ENCODE assay signal across 18 cellular contexts in the genomic region with DNA sequence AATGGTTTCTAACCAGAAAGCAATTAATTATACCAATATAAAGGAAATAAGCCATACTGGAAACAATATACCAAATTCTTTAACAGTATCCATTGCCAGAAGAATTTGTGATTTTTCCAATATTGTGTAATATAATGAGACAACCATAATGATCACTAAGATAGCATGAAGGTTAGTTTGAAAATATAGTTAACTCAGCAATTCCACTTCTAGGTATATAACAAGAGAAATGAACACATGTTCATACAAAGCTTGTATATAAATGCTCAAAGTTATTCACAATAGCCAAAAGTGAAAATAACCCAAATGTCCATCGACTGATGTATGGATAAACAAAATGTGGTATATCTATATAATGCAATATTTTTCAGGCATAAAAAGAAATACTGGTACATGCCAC.
DNase-seq lines count a peak whose midpoint lies in the region; ATAC-seq, FAIRE-seq and TF ChIP-seq lines count a peak whose summit lies in the region.
"Had no signal": no experiment of that assay in that cellular context is flagged by ENCODE, and none has a peak within 500 bp of the region (broad histone marks: within the 10 kb centered on the region; RNA-seq: fewer than 3 reads in every experiment).

No MANE protein-coding gene starts in this region.

- H3K4me2 ChIP-seq in A549: peak overlapping the region; percentile 40
- H3K4me2 ChIP-seq: BLaER1 had no signal

- H3K9me3 ChIP-seq in A549: no peaks in the 10 kb centered on the region
- H3K9me3 ChIP-seq in ascending aorta: no peaks in the 10 kb centered on the region
- no peaks in the 10 kb centered on the region for H3K9me3 ChIP-seq in heart left ventricle
- H3K9me3 ChIP-seq: BLaER1 had no signal

- DNase-seq in A549 (ENCODE audit: low read depth in 1 of 2, low spot score in 1 of 2): no peak
- no peak for DNase-seq in GM19239 (ENCODE audit: insufficient read length, low spot score)
- no peak for DNase-seq in mucosa of gallbladder (ENCODE audit: low spot score)
- DNase-seq in ascending aorta (ENCODE audit: low spot score in 2 of 2): no peak
- DNase-seq in heart left ventricle: no peak
- DNase-seq: 8988T; CD4-positive, alpha-beta T cell; CD8-positive, alpha-beta memory T cell; DMS53; DMS79 treated with DMSO at 0.1 percent for 48 hours; GF-D8; H7 had no signal

- TF ChIP-seq POLR2A in A549 (IDR thresholded peaks at IDR 0.05; ENCODE audit: low read length) (no peak), heart left ventricle (IDR thresholded peaks at IDR 0.05) (no peak)

- WGBS in A549 (ENCODE audit: missing lambda C conversion rate): 90% methylated on average over 1 of the region's 1 CpG
- WGBS in heart left ventricle, 4 donors: 98 to 100% (median 99%) methylated on average over 1 of the region's 1 CpG

- no peak for ATAC-seq in A549
- no peak for ATAC-seq in heart left ventricle

- H3K27ac ChIP-seq in A549 (no peak overlapping the region), VCaP (peak overlapping the region; percentile 24), ascending aorta (no peak overlapping the region), heart left ventricle (no peak overlapping the region)
- H3K27ac ChIP-seq: BLaER1, C4-2B had no signal

- no peak for TF ChIP-seq EP300 in A549 (IDR thresholded peaks at IDR 0.05)

- peaks cover 0 to 5% of the 10 kb centered on the region in 2 donors for H3K36me3 ChIP-seq in ascending aorta
- peaks cover 0 to 44% (median 17%) of the 10 kb centered on the region in 9 donors for H3K36me3 ChIP-seq in heart left ventricle

- H3K4me1 ChIP-seq in A549 (peaks cover 14% of the 10 kb centered on the region), ascending aorta (no peaks in the 10 kb centered on the region), heart left ventricle (no peaks in the 10 kb centered on the region)
- H3K4me1 ChIP-seq: BLaER1 had no signal

- FAIRE-seq in A549 (lab: Jason Lieb, UNC) (no peak), GM19239 (lab: Jason Lieb, UNC) (peak; percentile 40)
- FAIRE-seq: GM12891, GM18507, H1 had no signal

- POLR2A ChIA-PET in A549 (lab: Yijun Ruan, JAX): no interaction called here

- CTCF ChIA-PET in A549 (lab: Yijun Ruan, JAX): no interaction called here

- TF ChIP-seq RAD21 in A549 (conservative IDR thresholded peaks at IDR 0.05 in 1 of 2, IDR thresholded peaks at IDR 0.05 in 1 of 2): no peak

- TF ChIP-seq CTCF in A549 (IDR thresholded peaks at IDR 0.05) (no peak), VCaP (conservative IDR thresholded peaks at IDR 0.05) (no peak), ascending aorta (IDR thresholded peaks at IDR 0.05) (no peak), heart left ventricle (IDR thresholded peaks at IDR 0.05) (no peak)

- H3K27me3 ChIP-seq in ascending aorta (no peaks in the 10 kb centered on the region), heart left ventricle (no peaks in the 10 kb centered on the region)
- H3K27me3 ChIP-seq: BLaER1 had no signal

- intact Hi-C loops in ascending aorta (cut with DNase I) (no loop called here), heart left ventricle (cut with DNase I) (no loop called here)

- H3K4me3 ChIP-seq in A549 (no peak overlapping the region), ascending aorta (no peak overlapping the region), heart left ventricle (no peak overlapping the region)
- H3K4me3 ChIP-seq: BLaER1 had no signal

TF ChIP-seq in A549, 52 proteins besides CTCF, POLR2A, EP300 and RAD21:
- TF ChIP-seq JUN (IDR thresholded peaks at IDR 0.05): no peak
- no peak for TF ChIP-seq CHD4 (IDR thresholded peaks at IDR 0.05; ENCODE audit: borderline replicate concordance)
- TF ChIP-seq ZNF302 (CRISPR knock-in tag; IDR thresholded peaks at IDR 0.05): no peak
- TF ChIP-seq, protein P1, sequence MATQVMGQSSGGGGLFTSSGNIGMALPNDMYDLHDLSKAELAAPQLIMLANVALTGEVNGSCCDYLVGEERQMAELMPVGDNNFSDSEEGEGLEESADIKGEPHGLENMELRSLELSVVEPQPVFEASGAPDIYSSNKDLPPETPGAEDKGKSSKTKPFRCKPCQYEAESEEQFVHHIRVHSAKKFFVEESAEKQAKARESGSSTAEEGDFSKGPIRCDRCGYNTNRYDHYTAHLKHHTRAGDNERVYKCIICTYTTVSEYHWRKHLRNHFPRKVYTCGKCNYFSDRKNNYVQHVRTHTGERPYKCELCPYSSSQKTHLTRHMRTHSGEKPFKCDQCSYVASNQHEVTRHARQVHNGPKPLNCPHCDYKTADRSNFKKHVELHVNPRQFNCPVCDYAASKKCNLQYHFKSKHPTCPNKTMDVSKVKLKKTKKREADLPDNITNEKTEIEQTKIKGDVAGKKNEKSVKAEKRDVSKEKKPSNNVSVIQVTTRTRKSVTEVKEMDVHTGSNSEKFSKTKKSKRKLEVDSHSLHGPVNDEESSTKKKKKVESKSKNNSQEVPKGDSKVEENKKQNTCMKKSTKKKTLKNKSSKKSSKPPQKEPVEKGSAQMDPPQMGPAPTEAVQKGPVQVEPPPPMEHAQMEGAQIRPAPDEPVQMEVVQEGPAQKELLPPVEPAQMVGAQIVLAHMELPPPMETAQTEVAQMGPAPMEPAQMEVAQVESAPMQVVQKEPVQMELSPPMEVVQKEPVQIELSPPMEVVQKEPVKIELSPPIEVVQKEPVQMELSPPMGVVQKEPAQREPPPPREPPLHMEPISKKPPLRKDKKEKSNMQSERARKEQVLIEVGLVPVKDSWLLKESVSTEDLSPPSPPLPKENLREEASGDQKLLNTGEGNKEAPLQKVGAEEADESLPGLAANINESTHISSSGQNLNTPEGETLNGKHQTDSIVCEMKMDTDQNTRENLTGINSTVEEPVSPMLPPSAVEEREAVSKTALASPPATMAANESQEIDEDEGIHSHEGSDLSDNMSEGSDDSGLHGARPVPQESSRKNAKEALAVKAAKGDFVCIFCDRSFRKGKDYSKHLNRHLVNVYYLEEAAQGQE (IDR thresholded peaks at IDR 0.05): no peak
- TF ChIP-seq, protein P2, sequence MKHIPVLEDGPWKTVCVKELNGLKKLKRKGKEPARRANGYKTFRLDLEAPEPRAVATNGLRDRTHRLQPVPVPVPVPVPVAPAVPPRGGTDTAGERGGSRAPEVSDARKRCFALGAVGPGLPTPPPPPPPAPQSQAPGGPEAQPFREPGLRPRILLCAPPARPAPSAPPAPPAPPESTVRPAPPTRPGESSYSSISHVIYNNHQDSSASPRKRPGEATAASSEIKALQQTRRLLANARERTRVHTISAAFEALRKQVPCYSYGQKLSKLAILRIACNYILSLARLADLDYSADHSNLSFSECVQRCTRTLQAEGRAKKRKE (CRISPR knock-in tag; IDR thresholded peaks at IDR 0.05; ENCODE audit: low read depth): no peak
- TF ChIP-seq PBX3 (IDR thresholded peaks at IDR 0.05): no peak
- TF ChIP-seq JUNB (IDR thresholded peaks at IDR 0.05): no peak
- TF ChIP-seq CEBPB (IDR thresholded peaks at IDR 0.05): no peak
- TF ChIP-seq MAFK (IDR thresholded peaks at IDR 0.05; ENCODE audit: partially characterized antibody): no peak
- no peak for TF ChIP-seq RNF2 (IDR thresholded peaks at IDR 0.05; ENCODE audit: borderline replicate concordance, low read depth)
- TF ChIP-seq MYC (IDR thresholded peaks at IDR 0.05; ENCODE audit: borderline replicate concordance, low read length): no peak
TF ChIP-seq in A549: peak in this region for 0.
